Comparison of ENCODE assay signal across 1 cellular context in the genomic region with DNA sequence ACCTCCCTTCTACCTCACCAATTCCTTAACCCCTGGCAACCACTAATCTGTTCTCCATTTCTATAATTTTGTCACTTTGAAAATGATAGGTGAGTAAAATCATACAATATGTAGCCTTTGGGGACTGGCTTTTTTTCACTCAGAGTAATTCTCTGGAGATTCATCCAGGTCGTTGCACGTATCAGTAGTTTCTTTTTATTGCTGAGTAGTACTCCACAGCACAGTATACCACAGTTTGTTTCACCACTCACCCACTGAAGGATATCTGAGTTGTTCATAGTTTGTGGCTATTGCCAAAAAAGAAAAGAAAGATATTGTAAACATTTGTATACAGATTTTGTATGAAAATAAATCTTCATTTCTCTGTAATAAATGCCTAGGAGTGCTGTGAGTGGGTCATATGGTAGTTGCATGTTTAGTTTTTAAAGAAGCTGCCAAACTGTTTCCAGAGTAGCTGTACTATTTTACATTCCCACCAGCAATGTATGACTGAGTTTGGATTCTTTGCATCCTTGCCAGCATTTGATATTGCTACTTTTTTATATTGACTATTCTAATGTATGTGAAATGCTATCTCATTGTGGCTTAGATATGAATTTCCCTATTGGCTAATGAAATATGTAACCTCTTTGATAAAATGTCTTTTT.
TF ChIP-seq lines count a peak whose summit lies in the region.

No MANE protein-coding gene starts in this region.

TF ChIP-seq in SK-N-SH treated with all-trans-retinoic acid at 6 μM for 48 hours, 23 proteins besides CTCF, POLR2A, EP300 and RAD21 (continued from another document):
- TF ChIP-seq, protein P1, sequence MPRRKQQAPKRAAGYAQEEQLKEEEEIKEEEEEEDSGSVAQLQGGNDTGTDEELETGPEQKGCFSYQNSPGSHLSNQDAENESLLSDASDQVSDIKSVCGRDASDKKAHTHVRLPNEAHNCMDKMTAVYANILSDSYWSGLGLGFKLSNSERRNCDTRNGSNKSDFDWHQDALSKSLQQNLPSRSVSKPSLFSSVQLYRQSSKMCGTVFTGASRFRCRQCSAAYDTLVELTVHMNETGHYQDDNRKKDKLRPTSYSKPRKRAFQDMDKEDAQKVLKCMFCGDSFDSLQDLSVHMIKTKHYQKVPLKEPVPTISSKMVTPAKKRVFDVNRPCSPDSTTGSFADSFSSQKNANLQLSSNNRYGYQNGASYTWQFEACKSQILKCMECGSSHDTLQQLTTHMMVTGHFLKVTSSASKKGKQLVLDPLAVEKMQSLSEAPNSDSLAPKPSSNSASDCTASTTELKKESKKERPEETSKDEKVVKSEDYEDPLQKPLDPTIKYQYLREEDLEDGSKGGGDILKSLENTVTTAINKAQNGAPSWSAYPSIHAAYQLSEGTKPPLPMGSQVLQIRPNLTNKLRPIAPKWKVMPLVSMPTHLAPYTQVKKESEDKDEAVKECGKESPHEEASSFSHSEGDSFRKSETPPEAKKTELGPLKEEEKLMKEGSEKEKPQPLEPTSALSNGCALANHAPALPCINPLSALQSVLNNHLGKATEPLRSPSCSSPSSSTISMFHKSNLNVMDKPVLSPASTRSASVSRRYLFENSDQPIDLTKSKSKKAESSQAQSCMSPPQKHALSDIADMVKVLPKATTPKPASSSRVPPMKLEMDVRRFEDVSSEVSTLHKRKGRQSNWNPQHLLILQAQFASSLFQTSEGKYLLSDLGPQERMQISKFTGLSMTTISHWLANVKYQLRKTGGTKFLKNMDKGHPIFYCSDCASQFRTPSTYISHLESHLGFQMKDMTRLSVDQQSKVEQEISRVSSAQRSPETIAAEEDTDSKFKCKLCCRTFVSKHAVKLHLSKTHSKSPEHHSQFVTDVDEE (CRISPR knock-in tag; IDR thresholded peaks at IDR 0.05), result no peak
- no peak for TF ChIP-seq OSR1 (CRISPR knock-in tag; IDR thresholded peaks at IDR 0.05)
- TF ChIP-seq CSDC2 (CRISPR knock-in tag; IDR thresholded peaks at IDR 0.05), result no peak
